In genomic region chr6:20401403-20402180, GRCh38 we compare ENCODE assay signal across 1 cellular context.
A peak's percentile ranks its signal among the peaks of the same experiment; 100 is the strongest.
TF ChIP-seq lines count a peak whose summit lies in the region.

TSS of gene E2F3 (plus strand) at chr6:20401879. CDS start at chr6:20402233, 354 bp downstream.

TF ChIP-seq in HEK293, 187 proteins besides CTCF, POLR2A, EP300 and RAD21 (continued from another document and continues in another):
- TF ChIP-seq ZNF311 (tag by site-specific recombination; IDR thresholded peaks at IDR 0.05; ENCODE audit: borderline replicate concordance) (no peak), ZNF354C (tag by site-specific recombination; IDR thresholded peaks at IDR 0.05; ENCODE audit: borderline replicate concordance, low read depth) (no peak), ZNF488 (tag by site-specific recombination; IDR thresholded peaks at IDR 0.05) (no peak), PRDM2 (tag by site-specific recombination; IDR thresholded peaks at IDR 0.05; ENCODE audit: borderline replicate concordance) (no peak), ZBTB11 (tag by site-specific recombination; conservative IDR thresholded peaks at IDR 0.05; ENCODE audit: low read depth) (0 out of 2 replicates have a peak, but pooled peaks have one; percentile 29), ZNF155 (tag by site-specific recombination; IDR thresholded peaks at IDR 0.05) (no peak), ZNF350 (tag by site-specific recombination; IDR thresholded peaks at IDR 0.05) (no peak), ZBTB17 (tag by site-specific recombination; IDR thresholded peaks at IDR 0.05) (peak; percentile 4; the same call in 1 of the 2 replicates), ZNF133 (tag by site-specific recombination; IDR thresholded peaks at IDR 0.05) (no peak), ZNF341 (tag by site-specific recombination; IDR thresholded peaks at IDR 0.05; ENCODE audit: low read depth) (peak; percentile 24), GLI4 (tag by site-specific recombination; IDR thresholded peaks at IDR 0.05) (no peak), PBX3 (CRISPR knock-in tag; IDR thresholded peaks at IDR 0.05) (peak; percentile 99), ZNF26 (tag by site-specific recombination; IDR thresholded peaks at IDR 0.05) (no peak), REPIN1 (tag by site-specific recombination; IDR thresholded peaks at IDR 0.05; ENCODE audit: low read depth) (no peak), ZNF449 (tag by site-specific recombination; IDR thresholded peaks at IDR 0.05) (peak; percentile 48; the same call in 1 of the 2 replicates), ZNF239 (tag by site-specific recombination; IDR thresholded peaks at IDR 0.05) (0 out of 2 replicates have a peak, but pooled peaks have one; percentile 17), ZBTB7A (tag by site-specific recombination; IDR thresholded peaks at IDR 0.05; ENCODE audit: low read depth) (peak; percentile 82), GLIS2 (tag by site-specific recombination; IDR thresholded peaks at IDR 0.05) (no peak), ZNF791 (tag by site-specific recombination; IDR thresholded peaks at IDR 0.05) (no peak), ZNF404 (tag by site-specific recombination; IDR thresholded peaks at IDR 0.05) (no peak), ZNF843 (tag by site-specific recombination; IDR thresholded peaks at IDR 0.05) (no peak), ZNF398 (tag by site-specific recombination; IDR thresholded peaks at IDR 0.05) (no peak; the same call in 1 of the 2 replicates), ZNF274 (IDR thresholded peaks at IDR 0.05; ENCODE audit: low read length) (no peak), ZNF274 (tag by site-specific recombination; IDR thresholded peaks at IDR 0.05; ENCODE audit: borderline replicate concordance) (no peak), ZNF626 (tag by site-specific recombination; IDR thresholded peaks at IDR 0.05) (no peak), ZBTB44 (tag by site-specific recombination; IDR thresholded peaks at IDR 0.05) (no peak; the same call in 1 of the 2 replicates), EGR2 (tag by site-specific recombination; IDR thresholded peaks at IDR 0.05; ENCODE audit: low read depth) (no peak), ZNF645 (tag by site-specific recombination; IDR thresholded peaks at IDR 0.05) (no peak), SALL2 (tag by site-specific recombination; IDR thresholded peaks at IDR 0.05; ENCODE audit: borderline replicate concordance) (no peak), ZNF121 (tag by site-specific recombination; IDR thresholded peaks at IDR 0.05) (no peak), SCRT1 (tag by site-specific recombination; IDR thresholded peaks at IDR 0.05; ENCODE audit: borderline replicate concordance) (no peak), ZNF324 (tag by site-specific recombination; IDR thresholded peaks at IDR 0.05) (peak; percentile 74), IKZF3 (tag by site-specific recombination; IDR thresholded peaks at IDR 0.05) (no peak), ZNF529 (tag by site-specific recombination; IDR thresholded peaks at IDR 0.05; ENCODE audit: insufficient replicate concordance) (no peak), KLF17 (tag by site-specific recombination; IDR thresholded peaks at IDR 0.05) (peak; percentile 79), ZFP41 (tag by site-specific recombination; IDR thresholded peaks at IDR 0.05; ENCODE audit: borderline replicate concordance) (no peak), MEIS1 (CRISPR knock-in tag; IDR thresholded peaks at IDR 0.05; ENCODE audit: borderline replicate concordance) (peak; percentile 94), BCL11A (tag by site-specific recombination; IDR thresholded peaks at IDR 0.05; ENCODE audit: low read depth) (no peak; the same call in 1 of the 2 replicates), ZNF701 (tag by site-specific recombination; IDR thresholded peaks at IDR 0.05) (no peak), ZNF146 (tag by site-specific recombination; IDR thresholded peaks at IDR 0.05) (no peak), ZFP37 (tag by site-specific recombination; IDR thresholded peaks at IDR 0.05) (peak; percentile 89)
